Comparison of ENCODE assay signal across 13 cellular contexts in the genomic region with DNA sequence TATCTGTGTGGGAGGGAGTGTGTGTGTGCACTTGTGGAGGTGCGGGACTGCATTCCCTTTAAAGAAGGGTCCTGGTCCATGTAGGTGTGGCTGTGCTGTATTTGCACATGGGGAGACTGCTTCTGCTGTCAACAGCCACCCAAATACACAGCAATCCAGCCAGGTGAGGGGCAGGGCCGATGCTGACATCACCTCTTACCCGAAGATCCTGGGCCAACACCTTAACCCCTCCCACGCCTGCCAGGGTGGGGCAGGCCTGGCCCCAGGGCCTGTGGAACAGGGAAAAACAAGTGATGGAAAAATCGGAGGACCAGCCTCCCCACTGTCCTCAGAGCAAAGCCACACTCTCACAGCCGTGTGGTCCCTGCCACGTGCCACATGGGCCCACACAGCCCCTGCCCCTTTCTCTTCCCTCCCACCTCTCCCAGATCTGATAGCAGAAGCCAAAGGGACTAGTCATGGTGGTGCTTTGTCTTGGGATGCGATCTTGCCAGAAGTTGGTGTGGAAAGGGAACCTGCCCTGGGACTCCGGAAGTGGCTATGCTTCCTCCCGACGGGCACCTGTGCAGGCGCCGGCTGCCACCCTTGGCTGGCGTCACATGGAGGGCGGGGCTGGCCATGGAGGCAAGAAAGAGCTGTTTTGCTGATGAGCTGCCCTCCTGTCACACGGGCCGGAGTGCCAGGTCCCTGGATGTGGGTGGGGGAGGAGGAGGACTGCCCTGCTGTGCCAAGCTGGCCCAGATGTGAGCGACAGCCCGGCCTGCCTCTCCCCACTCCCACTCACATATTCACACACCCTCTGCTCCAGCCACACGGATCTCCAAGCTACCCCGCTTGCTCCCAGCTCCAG. TPM values are rescaled to one million over a fixed set of nuclear protein-coding genes. Genes with fewer than 3 reads are reported as not detected.
DNase-seq lines count a peak whose midpoint lies in the region; TF ChIP-seq lines count a peak whose summit lies in the region.
"Had no signal": no experiment of that assay in that cellular context is flagged by ENCODE, and none has a peak within 500 bp of the region (broad histone marks: within the 10 kb centered on the region; RNA-seq: fewer than 3 reads in every experiment).

No MANE protein-coding gene starts in this region.

- POLR2A ChIA-PET in RWPE1 (lab: Yijun Ruan, JAX; ENCODE audit: low non-redundant PET) = interaction anchor here (0.6 kb wide), 1 partner anchor 15 kb away, joined by 3 read pairs; no protein-coding TSS in a partner anchor

- no peak for TF ChIP-seq CTCF in RWPE1 (conservative IDR thresholded peaks at IDR 0.05; ENCODE audit: low read depth)
- TF ChIP-seq CTCF in vagina (IDR thresholded peaks at IDR 0.05) = no peak

- CTCF ChIA-PET in RWPE1 (lab: Yijun Ruan, JAX) = no interaction called here

- no peak overlapping the region for H3K4me3 ChIP-seq in vagina
- H3K4me3 ChIP-seq: ascending aorta, esophagus muscularis mucosa, SK-N-MC had no signal

- intact Hi-C loops in vagina (cut with DNase I) = no loop called here

- H3K36me3 ChIP-seq in vagina = no peaks in the 10 kb centered on the region
- H3K36me3 ChIP-seq: ascending aorta, esophagus muscularis mucosa had no signal

- H3K27me3 ChIP-seq in vagina = no peaks in the 10 kb centered on the region
- H3K27me3 ChIP-seq: ascending aorta had no signal

- peak overlapping the region; percentile 67 for H3K27ac ChIP-seq in RWPE1
- H3K27ac ChIP-seq in vagina = peak overlapping the region; percentile 77
- H3K27ac ChIP-seq: ascending aorta, esophagus muscularis mucosa, SK-N-MC had no signal

- H3K4me1 ChIP-seq in vagina = peaks cover 7% of the 10 kb centered on the region
- H3K4me1 ChIP-seq: ascending aorta, esophagus muscularis mucosa had no signal

- no peak for TF ChIP-seq POLR2A in vagina (IDR thresholded peaks at IDR 0.05)

- no peaks in the 10 kb centered on the region for H3K9me3 ChIP-seq in vagina
- H3K9me3 ChIP-seq: ascending aorta, esophagus muscularis mucosa had no signal

- peak; percentile 28 for DNase-seq in stimulated activated CD4-positive, alpha-beta T cell treated with anti-CD3 and anti-CD28 coated beads, Interleukin-15, amount 100 ng/mL, for 24 hours
- no peak for DNase-seq in stimulated activated CD4-positive, alpha-beta T cell treated with anti-CD3 and anti-CD28 coated beads, Interleukin-1b, Interleukin-23, amount 100 ng/mL, for 48 hours
- DNase-seq in RWPE1 (ENCODE audit: low spot score) (peak; percentile 80), kidney tubule cell (ENCODE audit: low spot score) (peak; percentile 61), vagina (ENCODE audit: extremely low spot score in 2 of 2) (no peak), C1 segment of cervical spinal cord (lab: John Stamatoyannopoulos, UW) (no peak), T-helper 9 cell (no peak), T-helper 1 cell (no peak)
- DNase-seq: immature natural killer cell, NCI-H1930 had no signal

RNA-seq across cellular contexts. Expression of gene CASZ1, which starts 7.8 kb away (rescaled TPM):
- 30.7 TPM for total RNA-seq in vagina

Comparison
In these comparisons a context has a peak if more than half of its experiments do, and no peak if none do; other contexts are left out.
1. DNase-seq: peak in stimulated activated CD4-positive, alpha-beta T cell treated with anti-CD3 and anti-CD28 coated beads, Interleukin-15, amount 100 ng/mL, for 24 hours (single experiment), RWPE1 (single experiment) and kidney tubule cell (single experiment); none in stimulated activated CD4-positive, alpha-beta T cell treated with anti-CD3 and anti-CD28 coated beads, Interleukin-1b, Interleukin-23, amount 100 ng/mL, for 48 hours (single experiment), vagina (0 of 2), C1 segment of cervical spinal cord (0 of 14), T-helper 9 cell (single experiment) and T-helper 1 cell (0 of 5).